11 cellular contexts compared by ENCODE assay signal in genomic region chr12:89389755-89390661, GRCh38. TPM values are rescaled to one million over a fixed set of nuclear protein-coding genes. Genes with fewer than 3 reads are reported as not detected.
A peak's percentile ranks its signal among the peaks of the same experiment; 100 is the strongest.
DNase-seq lines count a peak whose midpoint lies in the region; ATAC-seq and TF ChIP-seq lines count a peak whose summit lies in the region.
"Had no signal": no experiment of that assay in that cellular context is flagged by ENCODE, and none has a peak within 500 bp of the region (broad histone marks: within the 10 kb centered on the region; RNA-seq: fewer than 3 reads in every experiment).

No MANE protein-coding gene starts in this region.

- no peak for TF ChIP-seq CTCF in fibroblast of the aortic adventitia (IDR thresholded peaks at IDR 0.05; ENCODE audit: insufficient read depth, low read length)

- DNase-seq in fibroblast of the aortic adventitia (ENCODE audit: low read depth), result peak; percentile 49
- DNase-seq in renal cortical epithelial cell (ENCODE audit: low read depth), result peak; percentile 88
- DNase-seq in NCI-H1092 treated with DMSO at 0.1 percent for 48 hours (lab: John Stamatoyannopoulos, UW), result no peak
- DNase-seq in hepatic stellate cell (ENCODE audit: low spot score), result no peak
- DNase-seq in NCI-H524 treated with DMSO at 0.1 percent for 48 hours (lab: John Stamatoyannopoulos, UW), result no peak
- DNase-seq: activated naive CD4-positive, alpha-beta T cell; mesendoderm; NCI-H446 treated with DMSO at 0.1 percent for 48 hours had no signal

- peak; percentile 91 for ATAC-seq in GM19438 (IDR thresholded peaks at IDR 0.05; ENCODE audit: low read depth, unreplicated experiment)
- peak; percentile 69 for ATAC-seq in HG03432 (IDR thresholded peaks at IDR 0.05; ENCODE audit: unreplicated experiment)
- ATAC-seq in HG02970 (IDR thresholded peaks at IDR 0.05; ENCODE audit: low FRiP score, unreplicated experiment), result no peak

- H3K4me3 ChIP-seq in fibroblast of the aortic adventitia (ENCODE audit: low read depth, low read length), result no peak overlapping the region

RNA-seq across cellular contexts. Expression of gene DUSP6, which starts 37.7 kb away (rescaled TPM):
- 17.1 and 33.9 TPM in 2 replicates for total RNA-seq in fibroblast of the aortic adventitia (ENCODE audit: low replicate concordance)
- 33.6 and 33.9 TPM in 2 replicates for total RNA-seq in renal cortical epithelial cell

Comparison
In these comparisons a context has a peak if more than half of its experiments do, and no peak if none do; other contexts are left out.
1. DNase-seq: peak in fibroblast of the aortic adventitia (single experiment) and renal cortical epithelial cell (single experiment); none in NCI-H1092 treated with DMSO at 0.1 percent for 48 hours (single experiment), hepatic stellate cell (single experiment) and NCI-H524 treated with DMSO at 0.1 percent for 48 hours (single experiment).